ENCODE assay signal across 8 cellular contexts in genomic region chr7:151028131-151028947, GRCh38. TPM values are rescaled to one million over a fixed set of nuclear protein-coding genes. Genes with fewer than 3 reads are reported as not detected.
A peak's percentile ranks its signal among the peaks of the same experiment; 100 is the strongest.
DNase-seq lines count a peak whose midpoint lies in the region; ATAC-seq and TF ChIP-seq lines count a peak whose summit lies in the region.

Gene ABCB8 (plus strand): TSS chr7:151028450. CDS start chr7:151028516, 66 bp downstream.

- H3K4me3 Mint-ChIP-seq in activated naive CD4-positive, alpha-beta T cell treated with anti-CD3 and anti-CD28 coated beads, Interleukin-2, amount 50 U/mL, for 24 hours, result peak within 1 kb of the TSS; percentile 94

- ATAC-seq in HG02610 (IDR thresholded peaks at IDR 0.05; ENCODE audit: unreplicated experiment), result peak; percentile 98
- ATAC-seq in SK-N-SH treated with all-trans-retinoic acid at 6 μM for 48 hours, result peak; percentile 96

- under 1% methylated on average over 31 of the region's 53 CpGs for WGBS in suprapubic skin

- TF ChIP-seq EP300 in suprapubic skin (IDR thresholded peaks at IDR 0.05), result no peak

- peaks cover 26% of the 10 kb centered on the region for H3K4me1 ChIP-seq in suprapubic skin

- no peaks in the 10 kb centered on the region for H3K9me3 Mint-ChIP-seq in activated naive CD4-positive, alpha-beta T cell treated with anti-CD3 and anti-CD28 coated beads, Interleukin-2, amount 50 U/mL, for 24 hours

- H3K27me3 Mint-ChIP-seq in activated naive CD4-positive, alpha-beta T cell treated with anti-CD3 and anti-CD28 coated beads, Interleukin-2, amount 50 U/mL, for 24 hours, result no peaks in the 10 kb centered on the region

- DNase-seq in NCI-H1092 (lab: John Stamatoyannopoulos, UW), result peak; percentile 100
- peak; percentile 100 for DNase-seq in germinal center (ENCODE audit: low spot score)
- peak; percentile 84 to 99 (median 97) for DNase-seq in nucleus accumbens (lab: John Stamatoyannopoulos, UW)
- peak; percentile 99 to 100 for DNase-seq in suprapubic skin (ENCODE audit: low spot score in 2 of 2)

- peak within 1 kb of the TSS; percentile 95 for H3K27ac Mint-ChIP-seq in activated naive CD4-positive, alpha-beta T cell treated with anti-CD3 and anti-CD28 coated beads, Interleukin-2, amount 50 U/mL, for 24 hours

- peak; percentile 47 to 50 for TF ChIP-seq CTCF in suprapubic skin (IDR thresholded peaks at IDR 0.05)

- H3K27ac ChIP-seq in suprapubic skin, result peak within 1 kb of the TSS; percentile 84

- TF ChIP-seq POLR2A in GM10847 (IDR thresholded peaks at IDR 0.05; ENCODE audit: extremely low read depth, insufficient read length) (peak; percentile 56), suprapubic skin (IDR thresholded peaks at IDR 0.05) (no peak)

- H3K27me3 ChIP-seq in suprapubic skin, result no peaks in the 10 kb centered on the region

- H3K36me3 Mint-ChIP-seq in activated naive CD4-positive, alpha-beta T cell treated with anti-CD3 and anti-CD28 coated beads, Interleukin-2, amount 50 U/mL, for 24 hours, result peaks cover 3% of the 10 kb centered on the region

- H3K4me3 ChIP-seq in suprapubic skin, result peak within 1 kb of the TSS; percentile 74

- H3K9me3 ChIP-seq in suprapubic skin, result no peaks in the 10 kb centered on the region

- H3K36me3 ChIP-seq in suprapubic skin, result peaks cover 9% of the 10 kb centered on the region

- H3K4me1 Mint-ChIP-seq in activated naive CD4-positive, alpha-beta T cell treated with anti-CD3 and anti-CD28 coated beads, Interleukin-2, amount 50 U/mL, for 24 hours, result peaks cover 31% of the 10 kb centered on the region

TF ChIP-seq in SK-N-SH treated with all-trans-retinoic acid at 6 μM for 48 hours, 23 proteins besides CTCF, POLR2A, EP300 and RAD21:
- TF ChIP-seq, protein P1, sequence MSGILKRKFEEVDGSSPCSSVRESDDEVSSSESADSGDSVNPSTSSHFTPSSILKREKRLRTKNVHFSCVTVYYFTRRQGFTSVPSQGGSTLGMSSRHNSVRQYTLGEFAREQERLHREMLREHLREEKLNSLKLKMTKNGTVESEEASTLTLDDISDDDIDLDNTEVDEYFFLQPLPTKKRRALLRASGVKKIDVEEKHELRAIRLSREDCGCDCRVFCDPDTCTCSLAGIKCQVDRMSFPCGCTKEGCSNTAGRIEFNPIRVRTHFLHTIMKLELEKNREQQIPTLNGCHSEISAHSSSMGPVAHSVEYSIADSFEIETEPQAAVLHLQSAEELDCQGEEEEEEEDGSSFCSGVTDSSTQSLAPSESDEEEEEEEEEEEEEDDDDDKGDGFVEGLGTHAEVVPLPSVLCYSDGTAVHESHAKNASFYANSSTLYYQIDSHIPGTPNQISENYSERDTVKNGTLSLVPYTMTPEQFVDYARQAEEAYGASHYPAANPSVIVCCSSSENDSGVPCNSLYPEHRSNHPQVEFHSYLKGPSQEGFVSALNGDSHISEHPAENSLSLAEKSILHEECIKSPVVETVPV (CRISPR knock-in tag; IDR thresholded peaks at IDR 0.05), result no peak
- TF ChIP-seq TSHZ2 (CRISPR knock-in tag; IDR thresholded peaks at IDR 0.05), result 0 out of 2 replicates have a peak, but pooled peaks have one; percentile 80

RNA-seq across cellular contexts. Expression of gene ABCB8, which starts in this region (rescaled TPM):
- 10 to 100 TPM; 29.5 to 42.3 (median 31.9) TPM for total RNA-seq in suprapubic skin

Comparison
In these comparisons a context has a peak if more than half of its experiments do, and no peak if none do; other contexts are left out.
1. Peak in every context shown above with its lines: DNase-seq, ATAC-seq, H3K4me3 ChIP-seq and H3K27ac ChIP-seq.